In the genomic region with DNA sequence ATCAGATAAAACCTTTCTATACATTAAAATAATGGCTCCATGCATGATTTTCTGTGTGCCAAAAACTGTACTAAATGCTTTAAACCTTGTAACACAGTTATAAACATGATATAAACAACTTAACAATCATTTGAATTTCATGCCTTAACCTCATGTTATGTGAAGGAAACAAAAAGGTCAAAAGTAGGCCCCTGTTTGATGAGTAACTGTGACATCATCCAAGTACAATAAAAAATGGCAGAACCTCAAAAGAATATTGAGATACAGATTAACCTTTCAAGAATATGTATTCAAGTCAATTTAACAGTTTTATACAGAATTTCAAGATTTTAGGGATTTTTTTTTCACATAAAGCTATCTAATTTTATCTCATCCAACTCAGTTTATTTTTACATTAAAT, we compare ENCODE assay signal across 24 cellular contexts.
"Had no signal": no experiment of that assay in that cellular context is flagged by ENCODE, and none has a peak within 500 bp of the region (broad histone marks: within the 10 kb centered on the region; RNA-seq: fewer than 3 reads in every experiment).

No MANE protein-coding gene starts in this region.

- ATAC-seq: gastroesophageal sphincter; heart right ventricle; natural killer cell; stimulated activated naive B cell treated with anti-CD40 and anti-IgM and Interleukin-4, amounts not matched to agents 10 μg/mL and 1 μg/mL and 100 μg/mL, for 72 hours; T-cell had no signal

- H3K27me3 Mint-ChIP-seq: activated CD4-positive, alpha-beta memory T cell treated with anti-CD3 and anti-CD28 coated beads, Interleukin-2, amount 10 ng/mL, durations not matched to agents 7 days and 5 days had no signal

- DNase-seq: activated CD4-positive, alpha-beta memory T cell treated with anti-CD3 and anti-CD28 coated beads, Interleukin-2, amount 10 ng/mL, durations not matched to agents 7 days and 5 days; activated CD8-positive, alpha-beta memory T cell treated with anti-CD3 and anti-CD28 coated beads, Interleukin-2, amount 50 U/mL, for 4 hours; activated gamma-delta T cell treated with Interleukin-2 at 50 U/mL for 16 hours; activated T-cell treated with anti-CD3 and anti-CD28 coated beads, Interleukin-2, amount 50 U/mL, for 48 hours; heart right ventricle; islet precursor cell; left ventricle myocardium inferior; mesenchymal stem cell; natural killer cell; posterior cingulate gyrus; SK-N-SH; stimulated activated CD4-positive, alpha-beta T cell treated with anti-CD3 and anti-CD28 coated beads, Interleukin-15, amount 100 ng/mL, for 24 hours; stimulated activated CD4-positive, alpha-beta T cell treated with anti-CD3 and anti-CD28 coated beads, Interleukin-4, amount 100 ng/mL, for 1 hour; stimulated activated naive B cell treated with anti-CD40 and anti-IgM and Interleukin-4, amounts not matched to agents 10 μg/mL and 1 μg/mL and 100 μg/mL, for 72 hours; substantia nigra; T-cell; T-helper 9 cell had no signal

- H3K27ac ChIP-seq: ascending aorta, cardiac muscle cell, gastroesophageal sphincter, heart right ventricle, left ventricle myocardium inferior, neutrophil, skin epidermis, tibial nerve, vagina had no signal

- H3K9me3 Mint-ChIP-seq: activated CD4-positive, alpha-beta memory T cell treated with anti-CD3 and anti-CD28 coated beads, Interleukin-2, amount 10 ng/mL, durations not matched to agents 7 days and 5 days; natural killer cell; stimulated activated naive B cell treated with anti-CD40 and anti-IgM and Interleukin-4, amounts not matched to agents 10 μg/mL and 1 μg/mL and 100 μg/mL, for 72 hours; T-cell had no signal

- H3K4me2 ChIP-seq: SK-N-SH had no signal

- H3K9me3 ChIP-seq: ascending aorta, gastroesophageal sphincter, heart right ventricle, left ventricle myocardium inferior, neutrophil, SK-N-SH, tibial nerve, vagina had no signal

- H3K4me1 Mint-ChIP-seq: activated CD4-positive, alpha-beta memory T cell treated with anti-CD3 and anti-CD28 coated beads, Interleukin-2, amount 10 ng/mL, durations not matched to agents 7 days and 5 days; natural killer cell; T-cell had no signal

- H3K36me3 ChIP-seq: ascending aorta, cardiac muscle cell, gastroesophageal sphincter, heart right ventricle, left ventricle myocardium inferior, neutrophil, tibial nerve, vagina had no signal

- H3K4me1 ChIP-seq: ascending aorta, gastroesophageal sphincter, heart right ventricle, left ventricle myocardium inferior, tibial nerve, vagina had no signal

- H3K9ac ChIP-seq: SK-N-SH had no signal

- H3K4me3 Mint-ChIP-seq: activated CD4-positive, alpha-beta memory T cell treated with anti-CD3 and anti-CD28 coated beads, Interleukin-2, amount 10 ng/mL, durations not matched to agents 7 days and 5 days; natural killer cell; stimulated activated naive B cell treated with anti-CD40 and anti-IgM and Interleukin-4, amounts not matched to agents 10 μg/mL and 1 μg/mL and 100 μg/mL, for 72 hours; T-cell had no signal

- H3K36me3 Mint-ChIP-seq: natural killer cell; stimulated activated naive B cell treated with anti-CD40 and anti-IgM and Interleukin-4, amounts not matched to agents 10 μg/mL and 1 μg/mL and 100 μg/mL, for 72 hours; T-cell had no signal

- H3K27me3 ChIP-seq: ascending aorta, cardiac muscle cell, gastroesophageal sphincter, heart right ventricle, neutrophil, tibial nerve, vagina had no signal

- H3K4me3 ChIP-seq: ascending aorta, cardiac muscle cell, gastroesophageal sphincter, heart right ventricle, left ventricle myocardium inferior, skin epidermis, tibial nerve, vagina had no signal

- H3K27ac Mint-ChIP-seq: activated CD4-positive, alpha-beta memory T cell treated with anti-CD3 and anti-CD28 coated beads, Interleukin-2, amount 10 ng/mL, durations not matched to agents 7 days and 5 days; natural killer cell; stimulated activated naive B cell treated with anti-CD40 and anti-IgM and Interleukin-4, amounts not matched to agents 10 μg/mL and 1 μg/mL and 100 μg/mL, for 72 hours; T-cell had no signal
